In genomic region chrX:3286196-3286920, GRCh38 we compare ENCODE assay signal across 14 cellular contexts.
A peak's percentile ranks its signal among the peaks of the same experiment; 100 is the strongest.
DNase-seq lines count a peak whose midpoint lies in the region; ATAC-seq, FAIRE-seq and TF ChIP-seq lines count a peak whose summit lies in the region.
"Had no signal": no experiment of that assay in that cellular context is flagged by ENCODE, and none has a peak within 500 bp of the region (broad histone marks: within the 10 kb centered on the region; RNA-seq: fewer than 3 reads in every experiment).

No MANE protein-coding gene starts in this region.

- ATAC-seq in A549 = peak; percentile 50 to 76; a peak in 3 of 6 replicates
- no peak for ATAC-seq in GM21576 (IDR thresholded peaks at IDR 0.05; ENCODE audit: unreplicated experiment)
- ATAC-seq: gastroesophageal sphincter, left ventricle myocardium superior, right lobe of liver had no signal

- H3K4me1 Mint-ChIP-seq in astrocyte (ENCODE audit: low read depth, unreplicated experiment) = peaks cover 7% of the 10 kb centered on the region

- H3K4me1 ChIP-seq in A549 (peaks cover 9% of the 10 kb centered on the region; the same call in 2 of the 3 replicates), astrocyte (ENCODE audit: insufficient read depth, low read length) (peaks cover 4% of the 10 kb centered on the region), keratinocyte (ENCODE audit: control insufficient read depth, extremely low read depth, insufficient read depth, low read length) (peaks cover 7% of the 10 kb centered on the region)
- H3K4me1 ChIP-seq: gastroesophageal sphincter, right lobe of liver had no signal

- POLR2A ChIA-PET in A549 (lab: Yijun Ruan, JAX) = no interaction called here

- no peaks in the 10 kb centered on the region for H3K36me3 Mint-ChIP-seq in astrocyte (ENCODE audit: low read depth, unreplicated experiment)

- peak overlapping the region; percentile 47 for H2AFZ ChIP-seq in astrocyte (ENCODE audit: low read depth, low read length)
- peak overlapping the region; percentile 46 for H2AFZ ChIP-seq in keratinocyte (ENCODE audit: control insufficient read depth, low read length)

- H3K4me2 ChIP-seq in A549 (peak overlapping the region; percentile 54), astrocyte (ENCODE audit: low read length) (peak overlapping the region; percentile 85), keratinocyte (ENCODE audit: control insufficient read depth, extremely low read depth, insufficient read depth, low read depth, low read length) (peak overlapping the region; percentile 80)

- DNase-seq in A549 (ENCODE audit: low read depth in 1 of 2, low spot score in 1 of 2) = peak in 1 of 2 experiments; percentile 9
- DNase-seq in HT-29 (ENCODE audit: low spot score) = peak; percentile 38
- peak; percentile 86 for DNase-seq in astrocyte (ENCODE audit: low read depth)
- DNase-seq in keratinocyte (ENCODE audit: low read depth, low spot score) = no peak
- no peak for DNase-seq in GF-D8 (lab: John Stamatoyannopoulos, UW)
- no peak for DNase-seq in activated T-cell treated with anti-CD3 and anti-CD28 coated beads, Interleukin-2, amount 50 U/mL, for 48 hours
- DNase-seq in NCI-H2107 treated with DMSO at 0.1 percent for 48 hours (lab: John Stamatoyannopoulos, UW; ENCODE audit: unreplicated experiment) = no peak
- DNase-seq: KBM-7, left ventricle myocardium superior, NCI-H446, right lobe of liver had no signal

- no peak for TF ChIP-seq CTCF in A549 (IDR thresholded peaks at IDR 0.05)
- TF ChIP-seq CTCF in astrocyte (IDR thresholded peaks at IDR 0.05; ENCODE audit: insufficient read depth, low read depth, low read length) = no peak
- TF ChIP-seq CTCF in keratinocyte (optimal IDR thresholded peaks at IDR 0.05 in 1 of 3, IDR thresholded peaks at IDR 0.05 in 1 of 3, conservative IDR thresholded peaks at IDR 0.05 in 1 of 3; ENCODE audit: extremely low read depth in 1 of 3, insufficient read depth in 2 of 3, low read length in 3 of 3) = no peak

- TF ChIP-seq EP300 in A549 (IDR thresholded peaks at IDR 0.05) = no peak

- TF ChIP-seq POLR2A in A549 (IDR thresholded peaks at IDR 0.05; ENCODE audit: low read length) = no peak

- H3K79me2 ChIP-seq in astrocyte (ENCODE audit: insufficient read depth, low read length) = no peaks in the 10 kb centered on the region
- H3K79me2 ChIP-seq in keratinocyte (ENCODE audit: control insufficient read depth, insufficient read depth, low read length) = no peaks in the 10 kb centered on the region

- no peaks in the 10 kb centered on the region for H3K27me3 Mint-ChIP-seq in astrocyte (ENCODE audit: low read depth, unreplicated experiment)

- H3K9me1 ChIP-seq in keratinocyte (ENCODE audit: control insufficient read depth, extremely low read depth, insufficient read depth, low read length) = no peaks in the 10 kb centered on the region

- no peaks in the 10 kb centered on the region for H3K9me3 Mint-ChIP-seq in astrocyte (ENCODE audit: unreplicated experiment)

- H3K27ac ChIP-seq in A549 (peak overlapping the region in 1 of 2 experiments; percentile 63; a peak in 2 of 6 replicates), astrocyte (ENCODE audit: low read depth, low read length) (peak overlapping the region; percentile 75), keratinocyte (ENCODE audit: control insufficient read depth, insufficient read depth, low read length) (peak overlapping the region; percentile 61)
- H3K27ac ChIP-seq: gastroesophageal sphincter, right lobe of liver, SK-N-MC had no signal

- no peak overlapping the region for H3K4me3 Mint-ChIP-seq in astrocyte (ENCODE audit: unreplicated experiment)

- CTCF ChIA-PET in A549 (lab: Yijun Ruan, JAX) = no interaction called here

- peak overlapping the region; percentile 0; the same call in 1 of the 3 replicates for H3K4me3 ChIP-seq in A549
- peak overlapping the region; percentile 33 for H3K4me3 ChIP-seq in astrocyte (ENCODE audit: insufficient read depth, low read depth, low read length)
- peak overlapping the region in 2 of 3 experiments; percentile 20 to 48 for H3K4me3 ChIP-seq in keratinocyte (ENCODE audit: control insufficient read depth in 2 of 3, extremely low read depth in 1 of 3, insufficient read depth in 2 of 3, low read depth in 1 of 3, low read length in 3 of 3)
- H3K4me3 ChIP-seq: gastroesophageal sphincter, right lobe of liver, SK-N-MC had no signal

- TF ChIP-seq RAD21 in A549 (conservative IDR thresholded peaks at IDR 0.05 in 1 of 2, IDR thresholded peaks at IDR 0.05 in 1 of 2) = no peak

- H4K20me1 ChIP-seq in astrocyte (ENCODE audit: insufficient read depth, low read length) (no peaks in the 10 kb centered on the region), keratinocyte (ENCODE audit: control insufficient read depth, extremely low read depth, insufficient read depth, low read length) (no peaks in the 10 kb centered on the region)

- WGBS in A549 (ENCODE audit: missing lambda C conversion rate) = 3% methylated on average over 14 of the region's 14 CpGs

- dilution Hi-C loops in keratinocyte (cut with MboI; ENCODE audit: extremely low pct_ligation_motif_present, low sequenced_read_pairs) = no loop called here

- FAIRE-seq in A549 (lab: Jason Lieb, UNC) (peak; percentile 59), astrocyte (lab: Jason Lieb, UNC) (peak; percentile 100), keratinocyte (lab: Jason Lieb, UNC) (peak; percentile 97)

- H3K27ac Mint-ChIP-seq in astrocyte (ENCODE audit: unreplicated experiment) = peak overlapping the region; percentile 38

- no peaks in the 10 kb centered on the region for H3K27me3 ChIP-seq in astrocyte (ENCODE audit: insufficient read depth, low read length)
- H3K27me3 ChIP-seq in keratinocyte (ENCODE audit: control insufficient read depth, extremely low read depth, insufficient read depth, low read length) = no peaks in the 10 kb centered on the region
- H3K27me3 ChIP-seq: gastroesophageal sphincter, right lobe of liver had no signal

- H3K9ac ChIP-seq in astrocyte (ENCODE audit: low read length) (peak overlapping the region; percentile 59), keratinocyte (ENCODE audit: control insufficient read depth, extremely low read depth, insufficient read depth, low read length) (peak overlapping the region; percentile 41)

- H3K9me3 ChIP-seq in A549 (no peaks in the 10 kb centered on the region), astrocyte (ENCODE audit: insufficient read depth, low read depth, low read length) (no peaks in the 10 kb centered on the region), keratinocyte (ENCODE audit: control insufficient read depth, low read depth, low read length) (no peaks in the 10 kb centered on the region)
- H3K9me3 ChIP-seq: gastroesophageal sphincter, right lobe of liver had no signal

- no peaks in the 10 kb centered on the region for H3K36me3 ChIP-seq in astrocyte (ENCODE audit: insufficient read depth, low read length)
- no peaks in the 10 kb centered on the region for H3K36me3 ChIP-seq in keratinocyte (ENCODE audit: control insufficient read depth in 2 of 2, extremely low read depth in 1 of 2, insufficient read depth in 2 of 2, low read length in 2 of 2)
- H3K36me3 ChIP-seq: gastroesophageal sphincter, right lobe of liver had no signal

TF ChIP-seq in A549, 52 proteins besides CTCF, POLR2A, EP300 and RAD21:
- TF ChIP-seq ZNF302 (CRISPR knock-in tag; IDR thresholded peaks at IDR 0.05) = no peak
- no peak for TF ChIP-seq HOXA7 (CRISPR knock-in tag; IDR thresholded peaks at IDR 0.05)
- no peak for TF ChIP-seq KDM5A (IDR thresholded peaks at IDR 0.05)
- no peak for TF ChIP-seq HES2 (IDR thresholded peaks at IDR 0.05)
- TF ChIP-seq HEYL (CRISPR knock-in tag; IDR thresholded peaks at IDR 0.05) = no peak
- no peak for TF ChIP-seq PHF8 (IDR thresholded peaks at IDR 0.05; ENCODE audit: borderline replicate concordance, low read depth)
- TF ChIP-seq CBX2 (IDR thresholded peaks at IDR 0.05; ENCODE audit: borderline replicate concordance, low read depth) = no peak
- no peak for TF ChIP-seq ZC3H11A (IDR thresholded peaks at IDR 0.05)
- no peak for TF ChIP-seq USF2 (IDR thresholded peaks at IDR 0.05)
- no peak for TF ChIP-seq NPAS2 (CRISPR knock-in tag; IDR thresholded peaks at IDR 0.05; ENCODE audit: borderline replicate concordance)
- no peak for TF ChIP-seq EHMT2 (IDR thresholded peaks at IDR 0.05; ENCODE audit: low read depth)
- no peak for TF ChIP-seq HOXB5 (CRISPR knock-in tag; IDR thresholded peaks at IDR 0.05)
- no peak for TF ChIP-seq BHLHE40 (IDR thresholded peaks at IDR 0.05; ENCODE audit: low read depth, low read length)
- TF ChIP-seq TP53 (CRISPR knock-in tag; IDR thresholded peaks at IDR 0.05) = no peak
- no peak for TF ChIP-seq JUN (IDR thresholded peaks at IDR 0.05)
TF ChIP-seq in A549: peak in this region for 0.

Comparison
In these comparisons a context has a peak if more than half of its experiments do, and no peak if none do; other contexts are left out.
1. DNase-seq: peak in HT-29 (single experiment) and astrocyte (single experiment); none in keratinocyte (single experiment), GF-D8 (single experiment), activated T-cell treated with anti-CD3 and anti-CD28 coated beads, Interleukin-2, amount 50 U/mL, for 48 hours (0 of 2) and NCI-H2107 treated with DMSO at 0.1 percent for 48 hours (single experiment).
2. Peak in every context shown above with its lines, with median percentiles within 50 percentile points of each other: H3K4me2 ChIP-seq and H3K4me3 ChIP-seq.